ENCODE assay signal across 31 cellular contexts in genomic region chr7:8411103-8411502, GRCh38. TPM values are rescaled to one million over a fixed set of nuclear protein-coding genes. Genes with fewer than 3 reads are reported as not detected.
"Had no signal": no experiment of that assay in that cellular context is flagged by ENCODE, and none has a peak within 500 bp of the region (broad histone marks: within the 10 kb centered on the region; RNA-seq: fewer than 3 reads in every experiment).

No MANE protein-coding gene starts in this region.

- H3K27me3 ChIP-seq: stomach, suprapubic skin, testis, thyroid gland, tibial artery, tibial nerve, transverse colon, upper lobe of left lung, upper lobe of right lung, uterus, vagina had no signal

- H3K27ac ChIP-seq: stomach, suprapubic skin, testis, thoracic aorta, thyroid gland, tibial artery, tibial nerve, transverse colon, upper lobe of left lung, upper lobe of right lung, uterus, vagina had no signal

- H3K9me3 Mint-ChIP-seq: stimulated activated effector memory CD8-positive, alpha-beta T cell treated with anti-CD3 and anti-CD28 coated beads, Interleukin-12 subunit alpha, Interleukin-12 subunit beta, amount 100 ng/mL, for 72 hours; stimulated activated memory B cell treated with anti-CD40 and anti-IgM and Interleukin-4, amounts not matched to agents 10 μg/mL and 1 μg/mL and 100 μg/mL, for 72 hours; stimulated activated naive CD8-positive, alpha-beta T cell treated with anti-CD3 and anti-CD28 coated beads, Interleukin-15, amount 100 ng/mL, for 72 hours; stimulated activated naive CD8-positive, alpha-beta T cell treated with anti-CD3 and anti-CD28 coated beads, Interleukin-15, Interleukin-2, amounts not matched to agents 100 ng/mL and 50 ng/mL, for 24 hours; type B pancreatic cell had no signal

- H3K27me3 Mint-ChIP-seq: stimulated activated naive CD8-positive, alpha-beta T cell treated with anti-CD3 and anti-CD28 coated beads, Interleukin-15, amount 100 ng/mL, for 72 hours had no signal

- H3K36me3 ChIP-seq: stomach, suprapubic skin, thoracic aorta, thyroid gland, tibial artery, tibial nerve, transverse colon, upper lobe of left lung, upper lobe of right lung, uterus, vagina had no signal

- ATAC-seq: stimulated activated effector memory CD8-positive, alpha-beta T cell treated with anti-CD3 and anti-CD28 coated beads, Interleukin-12 subunit alpha, Interleukin-12 subunit beta, amount 100 ng/mL, for 72 hours; stimulated activated memory B cell treated with anti-CD40 and anti-IgM and Interleukin-4, amounts not matched to agents 10 μg/mL and 1 μg/mL and 100 μg/mL, for 72 hours; stimulated activated naive B cell treated with anti-CD40 and anti-IgM and Interleukin-4, amounts not matched to agents 10 μg/mL and 1 μg/mL and 100 μg/mL, for 72 hours; stimulated activated naive CD8-positive, alpha-beta T cell treated with anti-CD3 and anti-CD28 coated beads, Interleukin-15, amount 100 ng/mL, for 72 hours; stimulated activated naive CD8-positive, alpha-beta T cell treated with anti-CD3 and anti-CD28 coated beads, Interleukin-15, Interleukin-2, amounts not matched to agents 100 U/mL and 50 U/mL, for 24 hours; upper lobe of right lung had no signal

- H3K27ac Mint-ChIP-seq: stimulated activated effector memory CD8-positive, alpha-beta T cell treated with anti-CD3 and anti-CD28 coated beads, Interleukin-12 subunit alpha, Interleukin-12 subunit beta, amount 100 ng/mL, for 72 hours; stimulated activated memory B cell treated with anti-CD40 and anti-IgM and Interleukin-4, amounts not matched to agents 10 μg/mL and 1 μg/mL and 100 μg/mL, for 72 hours; stimulated activated naive B cell treated with anti-CD40 and anti-IgM and Interleukin-4, amounts not matched to agents 10 μg/mL and 1 μg/mL and 100 μg/mL, for 72 hours; stimulated activated naive CD8-positive, alpha-beta T cell treated with anti-CD3 and anti-CD28 coated beads, Interleukin-15, amount 100 ng/mL, for 72 hours; stimulated activated naive CD8-positive, alpha-beta T cell treated with anti-CD3 and anti-CD28 coated beads, Interleukin-15, Interleukin-2, amounts not matched to agents 100 ng/mL and 50 ng/mL, for 24 hours; type B pancreatic cell had no signal

- H3K4me3 ChIP-seq: stomach, suprapubic skin, testis, thoracic aorta, thyroid gland, tibial artery, tibial nerve, transverse colon, upper lobe of left lung, upper lobe of right lung, uterus, vagina had no signal

- H3K36me3 Mint-ChIP-seq: stimulated activated effector memory CD8-positive, alpha-beta T cell treated with anti-CD3 and anti-CD28 coated beads, Interleukin-12 subunit alpha, Interleukin-12 subunit beta, amount 100 ng/mL, for 72 hours; stimulated activated memory B cell treated with anti-CD40 and anti-IgM and Interleukin-4, amounts not matched to agents 10 μg/mL and 1 μg/mL and 100 μg/mL, for 72 hours; stimulated activated naive B cell treated with anti-CD40 and anti-IgM and Interleukin-4, amounts not matched to agents 10 μg/mL and 1 μg/mL and 100 μg/mL, for 72 hours; type B pancreatic cell had no signal

- H3K4me1 ChIP-seq: stomach, suprapubic skin, testis, thyroid gland, tibial artery, tibial nerve, transverse colon, upper lobe of left lung, upper lobe of right lung, uterus, vagina had no signal

- DNase-seq: stimulated activated CD4-positive, alpha-beta T cell treated with anti-CD3 and anti-CD28 coated beads, Interleukin-2, amount 100 ng/mL, for 48 hours; stimulated activated CD4-positive, alpha-beta T cell treated with anti-CD3 and anti-CD28 coated beads, Interleukin-4, amount 100 ng/mL, for 1 hour; stimulated activated CD4-positive, alpha-beta T cell treated with anti-CD3 and anti-CD28 coated beads, Interleukin-4, amount 100 ng/mL, for 24 hours; stimulated activated CD4-positive, alpha-beta T cell treated with anti-CD3 and anti-CD28 coated beads, Interleukin-4, amount 100 ng/mL, for 4 hours; stimulated activated CD8-positive, alpha-beta memory T cell treated with anti-CD3 and anti-CD28 coated beads, Interleukin-4, amount 100 ng/mL, for 48 hours; stimulated activated naive B cell treated with anti-CD40 and anti-IgM and Interleukin-4, amounts not matched to agents 10 μg/mL and 1 μg/mL and 100 μg/mL, for 72 hours; stimulated activated naive CD4-positive, alpha-beta T cell; stimulated activated naive CD4-positive, alpha-beta T cell treated with Interleukin-2 at 50 U/mL for 16 hours; stimulated activated naive CD8-positive, alpha-beta T cell treated with anti-CD3 and anti-CD28 coated beads, Interleukin-15, amount 100 ng/mL, for 72 hours; stimulated activated naive CD8-positive, alpha-beta T cell treated with anti-CD3 and anti-CD28 coated beads, Interleukin-15, Interleukin-2, amounts not matched to agents 100 U/mL and 50 U/mL, for 24 hours; stomach; substantia nigra; testis; thyroid gland; tibial artery; transverse colon; trophoblast cell; upper lobe of left lung; upper lobe of right lung; uterus had no signal

- H3K4me1 Mint-ChIP-seq: stimulated activated effector memory CD8-positive, alpha-beta T cell treated with anti-CD3 and anti-CD28 coated beads, Interleukin-12 subunit alpha, Interleukin-12 subunit beta, amount 100 ng/mL, for 72 hours; stimulated activated memory B cell treated with anti-CD40 and anti-IgM and Interleukin-4, amounts not matched to agents 10 μg/mL and 1 μg/mL and 100 μg/mL, for 72 hours; stimulated activated naive B cell treated with anti-CD40 and anti-IgM and Interleukin-4, amounts not matched to agents 10 μg/mL and 1 μg/mL and 100 μg/mL, for 72 hours; stimulated activated naive CD8-positive, alpha-beta T cell treated with anti-CD3 and anti-CD28 coated beads, Interleukin-15, amount 100 ng/mL, for 72 hours had no signal

- H3K4me3 Mint-ChIP-seq: stimulated activated effector memory CD8-positive, alpha-beta T cell treated with anti-CD3 and anti-CD28 coated beads, Interleukin-12 subunit alpha, Interleukin-12 subunit beta, amount 100 ng/mL, for 72 hours; stimulated activated memory B cell treated with anti-CD40 and anti-IgM and Interleukin-4, amounts not matched to agents 10 μg/mL and 1 μg/mL and 100 μg/mL, for 72 hours; stimulated activated naive B cell treated with anti-CD40 and anti-IgM and Interleukin-4, amounts not matched to agents 10 μg/mL and 1 μg/mL and 100 μg/mL, for 72 hours; stimulated activated naive CD8-positive, alpha-beta T cell treated with anti-CD3 and anti-CD28 coated beads, Interleukin-15, amount 100 ng/mL, for 72 hours; stimulated activated naive CD8-positive, alpha-beta T cell treated with anti-CD3 and anti-CD28 coated beads, Interleukin-15, Interleukin-2, amounts not matched to agents 100 ng/mL and 50 ng/mL, for 24 hours; type B pancreatic cell had no signal

- FAIRE-seq: urothelium cell line had no signal

- H3K9me3 ChIP-seq: stomach, suprapubic skin, testis, thoracic aorta, thyroid gland, tibial artery, tibial nerve, transverse colon, upper lobe of left lung, upper lobe of right lung, uterus, vagina had no signal

RNA-seq across cellular contexts. Expression of gene NXPH1, which starts 22.3 kb away (rescaled TPM):
- total RNA-seq: subcutaneous adipose tissue, suprapubic skin, thoracic aorta, thyroid gland, tibial nerve, transverse colon, upper lobe of left lung, upper lobe of right lung, ureter had no signal
- polyA plus RNA-seq: stomach had no signal
